26 cellular contexts compared by ENCODE assay signal in the genomic region with DNA sequence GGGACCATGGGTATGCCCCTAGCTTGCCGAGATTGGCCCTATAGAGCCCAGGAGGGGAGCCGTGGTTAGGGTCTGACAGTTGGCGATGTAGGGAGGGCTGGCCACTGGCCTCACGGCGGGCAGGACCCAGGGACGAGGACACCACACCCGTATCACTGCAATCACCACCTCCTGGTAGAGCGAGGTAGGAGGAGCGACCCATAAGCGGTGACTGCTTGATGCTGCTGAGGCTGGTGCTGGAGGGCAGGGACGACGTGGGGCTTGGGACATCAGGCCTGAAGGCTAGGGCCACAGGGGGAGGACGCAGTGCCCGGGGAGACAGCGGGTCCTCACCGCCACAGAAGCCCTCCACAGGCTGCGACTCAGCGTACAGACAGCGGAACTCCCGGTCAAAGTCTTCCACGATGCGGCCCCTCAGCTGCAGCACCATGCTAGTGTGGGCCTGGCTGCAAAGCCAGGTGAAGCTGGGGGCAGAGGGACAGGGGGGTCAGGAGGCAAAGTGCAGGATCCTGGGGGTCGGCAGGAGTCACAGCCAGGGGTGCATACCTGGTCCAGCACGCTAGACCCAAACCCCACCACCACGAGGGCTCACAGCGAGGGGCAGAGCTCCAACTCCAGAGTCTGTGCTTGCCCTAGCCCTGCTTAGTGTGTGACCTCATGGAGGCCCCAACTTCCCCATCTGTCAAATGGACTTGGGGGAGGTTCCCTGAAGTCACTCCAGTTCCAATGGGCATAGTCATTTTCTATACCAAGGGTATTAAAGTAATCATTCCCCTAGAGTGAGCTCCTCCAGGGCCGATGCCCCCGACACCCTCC. TPM values are rescaled to one million over a fixed set of nuclear protein-coding genes. Genes with fewer than 3 reads are reported as not detected.
"Had no signal": no experiment of that assay in that cellular context is flagged by ENCODE, and none has a peak within 500 bp of the region (broad histone marks: within the 10 kb centered on the region; RNA-seq: fewer than 3 reads in every experiment).

No MANE protein-coding gene starts in this region.

- H3K4me3 Mint-ChIP-seq: stimulated activated naive B cell treated with anti-CD40 and anti-IgM and Interleukin-4, amounts not matched to agents 10 μg/mL and 1 μg/mL and 100 μg/mL, for 72 hours; stimulated activated naive CD8-positive, alpha-beta T cell treated with anti-CD3 and anti-CD28 coated beads, Interleukin-15, amount 100 ng/mL, for 72 hours had no signal

- H3K9me3 Mint-ChIP-seq: naive thymus-derived CD4-positive, alpha-beta T cell; stimulated activated naive B cell treated with anti-CD40 and anti-IgM and Interleukin-4, amounts not matched to agents 10 μg/mL and 1 μg/mL and 100 μg/mL, for 72 hours; stimulated activated naive CD8-positive, alpha-beta T cell treated with anti-CD3 and anti-CD28 coated beads, Interleukin-15, amount 100 ng/mL, for 72 hours had no signal

- H3K9me3 ChIP-seq: esophagus muscularis mucosa, gastrocnemius medialis, heart right ventricle, psoas muscle, thoracic aorta had no signal

- H3K27ac Mint-ChIP-seq: stimulated activated naive CD8-positive, alpha-beta T cell treated with anti-CD3 and anti-CD28 coated beads, Interleukin-15, amount 100 ng/mL, for 72 hours had no signal

- H3K4me3 ChIP-seq: esophagus muscularis mucosa, gastrocnemius medialis, heart right ventricle, psoas muscle, skin epidermis, thoracic aorta had no signal

- H3K27ac ChIP-seq: epithelial cell of prostate, esophagus muscularis mucosa, gastrocnemius medialis, heart right ventricle, parathyroid adenoma, psoas muscle, thoracic aorta had no signal

- DNase-seq: effector memory CD4-positive, alpha-beta T cell; gastrocnemius medialis; heart right ventricle; hypothalamus; kidney glomerular epithelial cell; mammary epithelial cell; naive thymus-derived CD4-positive, alpha-beta T cell; occipital lobe; retina; stimulated activated CD4-positive, alpha-beta T cell treated with anti-CD3 and anti-CD28 coated beads, Interleukin-2, amount 100 ng/mL, for 24 hours; stimulated activated CD4-positive, alpha-beta T cell treated with anti-CD3 and anti-CD28 coated beads, Interleukin-4, amount 100 ng/mL, for 4 hours; stimulated activated naive B cell treated with anti-CD40 and anti-IgM and Interleukin-4, amounts not matched to agents 10 μg/mL and 1 μg/mL and 100 μg/mL, for 72 hours; stimulated activated naive CD8-positive, alpha-beta T cell treated with anti-CD3 and anti-CD28 coated beads, Interleukin-15, amount 100 ng/mL, for 72 hours; trophoblast cell had no signal

- H3K36me3 ChIP-seq: gastrocnemius medialis, thoracic aorta had no signal

RNA-seq across cellular contexts. Expression of a gene that starts 4.5 kb away (rescaled TPM):
- total RNA-seq: esophagus muscularis mucosa; fibroblast of villous mesenchyme; gastrocnemius medialis; heart right ventricle; mammary epithelial cell; mesenteric fat pad; mononuclear cell; naive thymus-derived CD4-positive, alpha-beta T cell; occipital lobe; psoas muscle; sciatic nerve; subcutaneous adipose tissue; thoracic aorta had no signal
- polyA plus RNA-seq: mammary epithelial cell; naive thymus-derived CD4-positive, alpha-beta T cell; neural cell had no signal
